Comparison of ENCODE assay signal across 33 cellular contexts in genomic region chr13:80052286-80052685, GRCh38.
"Had no signal": no experiment of that assay in that cellular context is flagged by ENCODE, and none has a peak within 500 bp of the region (broad histone marks: within the 10 kb centered on the region; RNA-seq: fewer than 3 reads in every experiment).

No MANE protein-coding gene starts in this region.

- ATAC-seq: activated naive CD4-positive, alpha-beta T cell treated with anti-CD3 and anti-CD28 coated beads, Interleukin-2, amount 50 U/mL, for 72 hours; activated naive CD8-positive, alpha-beta T cell treated with anti-CD3 and anti-CD28 coated beads, Interleukin-2, amount 50 U/mL, for 24 hours; activated T-cell treated with anti-CD3 and anti-CD28 coated beads, Interleukin-2, amount 50 U/mL, for 4 hours; activated T-cell treated with anti-CD3 and anti-CD28 coated beads, Interleukin-2, amount 50 U/mL, for 72 hours; activated T-helper 17 cell treated with anti-CD3 and anti-CD28 coated beads, Interleukin-2, amount 50 U/mL, for 72 hours; body of pancreas had no signal

- H3K36me3 ChIP-seq: adrenal gland, ascending aorta, brain microvascular endothelial cell, breast epithelium, cardiac muscle cell had no signal

- H3K4me3 ChIP-seq: adrenal gland, ascending aorta, body of pancreas, breast epithelium, cardiac muscle cell had no signal

- FAIRE-seq: astrocyte, bronchial epithelial cell, colon had no signal

- H3K27ac ChIP-seq: adrenal gland, ascending aorta, body of pancreas, brain microvascular endothelial cell, breast epithelium, cardiac muscle cell had no signal

- H3K4me1 ChIP-seq: breast epithelium had no signal

- H3K9me3 ChIP-seq: adrenal gland, ascending aorta, body of pancreas, breast epithelium had no signal

- H3K27me3 ChIP-seq: adrenal gland, ascending aorta, body of pancreas, brain microvascular endothelial cell, breast epithelium, cardiac muscle cell had no signal

- DNase-seq: activated effector memory CD4-positive, alpha-beta T cell treated with anti-CD3 and anti-CD28 coated beads, Interleukin-2, amount 50 U/mL, for 16 hours; activated effector memory CD4-positive, alpha-beta T cell treated with Interleukin-2 at 50 U/mL for 16 hours; activated gamma-delta T cell; activated gamma-delta T cell treated with Interleukin-2 at 50 U/mL for 16 hours; activated naive CD4-positive, alpha-beta T cell; activated naive CD4-positive, alpha-beta T cell treated with anti-CD3 and anti-CD28 coated beads for 36 hours; activated naive CD4-positive, alpha-beta T cell treated with anti-CD3 and anti-CD28 coated beads, Interleukin-2, amount 10 ng/mL, durations not matched to agents 7 days and 5 days; activated naive CD4-positive, alpha-beta T cell treated with anti-CD3 and anti-CD28 coated beads, Interleukin-2, amount 50 U/mL, for 16 hours; activated naive CD4-positive, alpha-beta T cell treated with Interleukin-2 at 50 U/mL for 16 hours; activated naive CD8-positive, alpha-beta T cell treated with anti-CD3 and anti-CD28 coated beads for 36 hours; activated naive CD8-positive, alpha-beta T cell treated with anti-CD3 and anti-CD28 coated beads, Interleukin-2, amount 10 ng/mL, durations not matched to agents 7 days and 5 days; activated naive CD8-positive, alpha-beta T cell treated with anti-CD3 and anti-CD28 coated beads, Interleukin-2, amount 50 U/mL, for 24 hours; activated T-cell treated with anti-CD3 and anti-CD28 coated beads, Interleukin-2, amount 50 U/mL, for 1 hour; activated T-cell treated with anti-CD3 and anti-CD28 coated beads, Interleukin-2, amount 50 U/mL, for 24 hours; activated T-cell treated with anti-CD3 and anti-CD28 coated beads, Interleukin-2, amount 50 U/mL, for 4 hours; activated T-cell treated with anti-CD3 and anti-CD28 coated beads, Interleukin-2, amount 50 U/mL, for 48 hours; activated T-cell treated with anti-CD3 and anti-CD28 coated beads, Interleukin-2, amount 50 U/mL, for 72 hours; adrenal gland; amniotic stem cell; amygdala; anterior cingulate cortex; aorta; brain microvascular endothelial cell; central memory CD4-positive, alpha-beta T cell had no signal
